ENCODE assay signal across 19 cellular contexts in the genomic region with DNA sequence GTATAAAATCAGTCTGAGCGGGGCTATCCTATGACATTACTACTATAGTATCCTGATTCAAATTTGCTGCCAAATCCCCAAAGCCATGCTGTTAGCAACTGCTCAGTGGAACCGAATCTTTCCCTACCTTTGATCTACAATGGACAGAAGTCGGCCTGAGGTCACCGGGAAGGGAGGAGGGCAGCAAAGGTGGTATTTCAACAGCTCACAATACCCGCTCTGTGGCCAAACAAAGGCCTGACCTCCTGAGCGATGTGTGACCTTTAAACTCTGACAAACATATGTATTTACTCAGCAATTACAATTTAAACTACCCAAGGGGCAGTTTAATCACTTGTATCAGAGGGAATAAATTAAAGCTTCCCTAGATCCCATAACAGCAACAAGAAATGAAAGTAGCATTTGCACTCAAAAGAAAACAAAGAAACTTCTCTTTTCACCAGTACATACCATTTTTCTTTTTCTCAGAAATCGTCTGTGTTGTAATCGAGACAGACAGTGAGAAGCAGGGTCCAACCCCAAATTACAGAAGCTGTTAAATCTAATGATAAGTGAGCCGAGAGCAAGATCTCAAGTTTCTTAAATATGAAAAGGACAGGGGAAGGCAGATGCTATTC. TPM values are rescaled to one million over a fixed set of nuclear protein-coding genes. Genes with fewer than 3 reads are reported as not detected.
A peak's percentile ranks its signal among the peaks of the same experiment; 100 is the strongest.
DNase-seq lines count a peak whose midpoint lies in the region; ATAC-seq, FAIRE-seq and TF ChIP-seq lines count a peak whose summit lies in the region.
"Had no signal": no experiment of that assay in that cellular context is flagged by ENCODE, and none has a peak within 500 bp of the region (broad histone marks: within the 10 kb centered on the region; RNA-seq: fewer than 3 reads in every experiment).

No MANE protein-coding gene starts in this region.

- TF ChIP-seq EP300 in A549 (IDR thresholded peaks at IDR 0.05) = no peak

- H4K20me1 ChIP-seq in SU-DHL-6 (ENCODE audit: low read depth, low read length) = no peaks in the 10 kb centered on the region

- peak overlapping the region in 2 of 10 donors; percentile 78 to 83 for H3K27ac Mint-ChIP-seq in naive thymus-derived CD8-positive, alpha-beta T cell

- peaks cover 0 to 6% (median 2%) of the 10 kb centered on the region in 4 donors for H3K4me1 Mint-ChIP-seq in naive thymus-derived CD8-positive, alpha-beta T cell

- H3K9me3 Mint-ChIP-seq in naive thymus-derived CD8-positive, alpha-beta T cell = no peaks in the 10 kb centered on the region

- H3K79me2 ChIP-seq in SU-DHL-6 (ENCODE audit: insufficient read depth, low read length) = no peaks in the 10 kb centered on the region
- H3K79me2 ChIP-seq: parathyroid adenoma had no signal

- no peak for FAIRE-seq in A549 (lab: Jason Lieb, UNC)

- H3K4me3 Mint-ChIP-seq in naive thymus-derived CD8-positive, alpha-beta T cell = no peak overlapping the region

- H3K4me2 ChIP-seq in A549 = peak overlapping the region; percentile 66
- peak overlapping the region; percentile 19 for H3K4me2 ChIP-seq in SU-DHL-6 (ENCODE audit: low read depth, low read length, poor library complexity, severe bottlenecking)

- H3K27me3 ChIP-seq in SU-DHL-6 (ENCODE audit: low read length) (no peaks in the 10 kb centered on the region), lower lobe of right lung (ENCODE audit: low read depth) (peaks cover 2% of the 10 kb centered on the region)

- TF ChIP-seq POLR2A in A549 (IDR thresholded peaks at IDR 0.05; ENCODE audit: low read length) = no peak

- H3K4me3 ChIP-seq in A549 (no peak overlapping the region), SU-DHL-6 (ENCODE audit: insufficient read depth, low read length, poor library complexity, severe bottlenecking) (no peak overlapping the region), lower lobe of right lung (no peak overlapping the region)

- no peaks in the 10 kb centered on the region for H3K9me3 ChIP-seq in A549
- no peaks in the 10 kb centered on the region for H3K9me3 ChIP-seq in SU-DHL-6 (ENCODE audit: insufficient read depth, low read length)
- no peaks in the 10 kb centered on the region for H3K9me3 ChIP-seq in lower lobe of right lung

- POLR2A ChIA-PET in A549 (lab: Yijun Ruan, JAX) = interaction anchor here (1.4 kb wide), 1 partner anchor 12 kb away, joined by 5 read pairs; a partner anchor contains a TSS
- POLR2A ChIA-PET in naive thymus-derived CD8-positive, alpha-beta T cell (lab: Charles Lee) = interaction anchor here (1.0 to 2.1 kb wide), 7 partner anchors 11 to 172 kb away, joined by 3 to 12 read pairs (median 6); a partner anchor contains a TSS

- H3K9me2 ChIP-seq in SU-DHL-6 (replicated peaks; ENCODE audit: insufficient read depth, low read length) = no peaks in the 10 kb centered on the region

- DNase-seq in A549 (ENCODE audit: low read depth in 1 of 2, low spot score in 1 of 2) (no peak), HuH-7 (ENCODE audit: low spot score) (peak; percentile 64), lower lobe of right lung (no peak), retina (no peak), NCI-H1105 (lab: John Stamatoyannopoulos, UW) (no peak), hippocampal formation (lab: John Stamatoyannopoulos, UW) (no peak)
- no peak for DNase-seq in naive thymus-derived CD8-positive, alpha-beta T cell
- DNase-seq: activated gamma-delta T cell; KG1; NCI-H510A treated with DMSO at 0.1 percent for 48 hours; stimulated activated CD4-positive, alpha-beta T cell treated with anti-CD3 and anti-CD28 coated beads, Interleukin-12 subunit alpha, Interleukin-12 subunit beta, amount 100 ng/mL, for 4 hours; stimulated activated naive CD4-positive, alpha-beta T cell treated with Interleukin-2 at 50 U/mL for 16 hours had no signal

- CTCF ChIA-PET in A549 (lab: Yijun Ruan, JAX) = interaction anchor here (0.7 to 1.9 kb wide), 17 partner anchors 8 to 314 kb away, joined by 3 to 18 read pairs (median 3); a partner anchor contains a TSS

- H3K4me1 ChIP-seq in A549 = peaks cover 10% of the 10 kb centered on the region; the same call in 2 of the 3 replicates
- H3K4me1 ChIP-seq in lower lobe of right lung = no peaks in the 10 kb centered on the region
- H3K4me1 ChIP-seq: parathyroid adenoma had no signal

- peak overlapping the region; percentile 38 for H2AFZ ChIP-seq in SU-DHL-6 (ENCODE audit: low read depth, low read length, severe bottlenecking)
- H2AFZ ChIP-seq: parathyroid adenoma had no signal

- no peak for TF ChIP-seq CTCF in A549 (IDR thresholded peaks at IDR 0.05)
- TF ChIP-seq CTCF in SU-DHL-6 (IDR thresholded peaks at IDR 0.05; ENCODE audit: insufficient read depth, low read length, poor library complexity, severe bottlenecking) = no peak
- TF ChIP-seq CTCF in lower lobe of right lung (IDR thresholded peaks at IDR 0.05) = no peak

- no peaks in the 10 kb centered on the region for H3K36me3 Mint-ChIP-seq in naive thymus-derived CD8-positive, alpha-beta T cell

- H3K27me3 Mint-ChIP-seq in naive thymus-derived CD8-positive, alpha-beta T cell = no peaks in the 10 kb centered on the region

- intact Hi-C loops in lower lobe of right lung (cut with DNase I) = no loop called here

- H3K27ac ChIP-seq in A549 = no peak overlapping the region
- no peak overlapping the region for H3K27ac ChIP-seq in SU-DHL-6 (ENCODE audit: low read depth, low read length)
- H3K27ac ChIP-seq in lower lobe of right lung = no peak overlapping the region
- H3K27ac ChIP-seq: epithelial cell of prostate, parathyroid adenoma had no signal

- no peak overlapping the region; the same call in 1 of the 2 replicates for H3K9ac ChIP-seq in SU-DHL-6 (ENCODE audit: low read length)
- H3K9ac ChIP-seq: parathyroid adenoma had no signal

- peak in 1 of 2 experiments; percentile 44; a peak in 2 of 6 replicates for ATAC-seq in A549
- peak; percentile 54 to 58 for ATAC-seq in lower lobe of right lung
- ATAC-seq in naive thymus-derived CD8-positive, alpha-beta T cell = no peak

- no peak for TF ChIP-seq RAD21 in A549 (conservative IDR thresholded peaks at IDR 0.05 in 1 of 2, IDR thresholded peaks at IDR 0.05 in 1 of 2)

- H3F3A ChIP-seq in SU-DHL-6 (ENCODE audit: insufficient read depth) = no peaks in the 10 kb centered on the region; the same call in 1 of the 2 replicates

- WGBS in A549 (ENCODE audit: missing lambda C conversion rate) = 23% methylated on average over 9 of the region's 9 CpGs

- no peaks in the 10 kb centered on the region for H3K36me3 ChIP-seq in SU-DHL-6 (ENCODE audit: low read length)
- H3K36me3 ChIP-seq in lower lobe of right lung = no peaks in the 10 kb centered on the region

TF ChIP-seq in A549, 52 proteins besides CTCF, POLR2A, EP300 and RAD21 (continues in another document):
- TF ChIP-seq FOSB (CRISPR knock-in tag; IDR thresholded peaks at IDR 0.05) = no peak
- TF ChIP-seq ESRRA (IDR thresholded peaks at IDR 0.05; ENCODE audit: borderline replicate concordance, low read length) = no peak
- TF ChIP-seq MAFK (IDR thresholded peaks at IDR 0.05; ENCODE audit: partially characterized antibody) = no peak
- TF ChIP-seq CHD4 (IDR thresholded peaks at IDR 0.05; ENCODE audit: borderline replicate concordance) = no peak
- no peak for TF ChIP-seq TFCP2L1 (CRISPR knock-in tag; IDR thresholded peaks at IDR 0.05)
- TF ChIP-seq, protein P1, sequence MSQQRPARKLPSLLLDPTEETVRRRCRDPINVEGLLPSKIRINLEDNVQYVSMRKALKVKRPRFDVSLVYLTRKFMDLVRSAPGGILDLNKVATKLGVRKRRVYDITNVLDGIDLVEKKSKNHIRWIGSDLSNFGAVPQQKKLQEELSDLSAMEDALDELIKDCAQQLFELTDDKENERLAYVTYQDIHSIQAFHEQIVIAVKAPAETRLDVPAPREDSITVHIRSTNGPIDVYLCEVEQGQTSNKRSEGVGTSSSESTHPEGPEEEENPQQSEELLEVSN (IDR thresholded peaks at IDR 0.05; ENCODE audit: borderline replicate concordance, low read depth) = no peak
- TF ChIP-seq CHD2 (IDR thresholded peaks at IDR 0.05; ENCODE audit: low read length, partially characterized antibody) = no peak
- no peak for TF ChIP-seq JUNB (IDR thresholded peaks at IDR 0.05)
- TF ChIP-seq SMC3 (IDR thresholded peaks at IDR 0.05) = no peak

RNA-seq across cellular contexts. Expression of a gene that starts 11.6 kb away (rescaled TPM):
- polyA plus RNA-seq in A549 (2011; rRNA removed) = 22.9 and 29.1 TPM in 2 replicates
- 9.1 and 9.5 TPM in 2 replicates for polyA plus RNA-seq in A549 (2012; cell fraction: cytosol; rRNA removed)
- 2.8 and 5.5 TPM in 2 replicates for polyA plus RNA-seq in A549 (2012; cell fraction: nucleus; rRNA removed)
- 12.7 to 15.9 TPM (median 13.9 TPM) in 3 replicates for polyA plus RNA-seq in A549 (2017; fragmentation: RNase III; extraction: RNeasy Plus Mini Kit Qiagen cat#74134 plus additional on column Dnase treatment)
- polyA minus RNA-seq in A549 (2011; rRNA and poly(A)+ RNA removed) = 5.5 and 6.0 TPM in 2 replicates
- total RNA-seq in lower lobe of right lung = 29.2 TPM
- total RNA-seq in naive thymus-derived CD8-positive, alpha-beta T cell = 10 to 100 TPM; 20.9 to 26.1 TPM
- polyA plus RNA-seq in naive thymus-derived CD8-positive, alpha-beta T cell = 10 to 100 TPM; 35.2 to 43.0 (median 38.4) TPM

RNA-seq across cellular contexts. Expression of a gene that starts 30.4 kb away (rescaled TPM):
- polyA plus RNA-seq in A549 (2011; rRNA removed) (12.6 and 20.5 TPM in 2 replicates), A549 (2017; fragmentation: RNase III; extraction: RNeasy Plus Mini Kit Qiagen cat#74134 plus additional on column Dnase treatment) (26.4 to 29.1 TPM (median 28.1 TPM) in 3 replicates)
- 5.7 and 9.0 TPM in 2 replicates for polyA plus RNA-seq in A549 (2012; cell fraction: cytosol; rRNA removed)
- polyA plus RNA-seq in A549 (2012; cell fraction: nucleus; rRNA removed) = 2.2 and 5.6 TPM in 2 replicates
- polyA minus RNA-seq in A549 (2011; rRNA and poly(A)+ RNA removed) = 1.9 and 2.2 TPM in 2 replicates
- total RNA-seq in lower lobe of right lung = 18.0 TPM
- 10 to 100 TPM; 35.7 to 36.6 TPM for total RNA-seq in naive thymus-derived CD8-positive, alpha-beta T cell
- 10 to 100 TPM; 32.2 to 65.8 (median 35.6) TPM for polyA plus RNA-seq in naive thymus-derived CD8-positive, alpha-beta T cell

RNA-seq across cellular contexts. Expression of a gene that starts 30.5 kb away (rescaled TPM):
- polyA plus RNA-seq in A549 (2011; rRNA removed) (3.1 and 4.1 TPM in 2 replicates), A549 (2017; fragmentation: RNase III; extraction: RNeasy Plus Mini Kit Qiagen cat#74134 plus additional on column Dnase treatment) (1.9 to 2.2 TPM (median 2.0 TPM) in 3 replicates)
- 1.4 and 1.6 TPM in 2 replicates for polyA plus RNA-seq in A549 (2012; cell fraction: cytosol; rRNA removed)
- polyA plus RNA-seq in A549 (2012; cell fraction: nucleus; rRNA removed) = 2.2 and 2.8 TPM in 2 replicates
- polyA minus RNA-seq in A549 (2011; rRNA and poly(A)+ RNA removed) = 4.9 and 5.7 TPM in 2 replicates
- 4.9 TPM for total RNA-seq in lower lobe of right lung
- 10 to 100 TPM; 12.0 to 13.1 TPM for total RNA-seq in naive thymus-derived CD8-positive, alpha-beta T cell
- 1 to 10 TPM; 3.2 to 4.5 (median 3.9) TPM for polyA plus RNA-seq in naive thymus-derived CD8-positive, alpha-beta T cell

RNA-seq across cellular contexts. Expression of a gene that starts 32.9 kb away (rescaled TPM):
- polyA plus RNA-seq in A549 (2011; rRNA removed) = not detected in 2 replicates
- polyA plus RNA-seq in A549 (2012; cell fraction: cytosol; rRNA removed) = not detected in 2 replicates
- polyA plus RNA-seq in A549 (2012; cell fraction: nucleus; rRNA removed) = not detected in 2 replicates
- polyA plus RNA-seq in A549 (2017; fragmentation: RNase III; extraction: RNeasy Plus Mini Kit Qiagen cat#74134 plus additional on column Dnase treatment) = not detected in 3 replicates
- not detected in 2 replicates for polyA minus RNA-seq in A549 (2011; rRNA and poly(A)+ RNA removed)
- not detected for total RNA-seq in lower lobe of right lung
- not detected for total RNA-seq in naive thymus-derived CD8-positive, alpha-beta T cell
- not detected for polyA plus RNA-seq in naive thymus-derived CD8-positive, alpha-beta T cell
- total RNA-seq: chondrocyte, glomerular endothelial cell, mononuclear cell, urinary bladder had no signal
- polyA plus RNA-seq: urinary bladder had no signal

Comparison
In these comparisons a context has a peak if more than half of its experiments do, and no peak if none do; other contexts are left out.
1. ATAC-seq: peak in lower lobe of right lung (2 of 2); none in naive thymus-derived CD8-positive, alpha-beta T cell (0 of 2).